ENCODE assay signal across 8 cellular contexts in genomic region chr17:32275060-32276042, GRCh38. TPM values are rescaled to one million over a fixed set of nuclear protein-coding genes. Genes with fewer than 3 reads are reported as not detected.
DNase-seq lines count a peak whose midpoint lies in the region; ATAC-seq and TF ChIP-seq lines count a peak whose summit lies in the region.

No MANE protein-coding gene starts in this region.

- H3K56ac ChIP-seq in H9 (ENCODE audit: insufficient read length, low read depth, low read length) = no peak overlapping the region

- CTCF ChIA-PET in A673 (lab: Charles Lee) (no interaction called here), SK-N-SH (lab: Yijun Ruan, JAX) (interaction anchor here (1.7 kb wide), 1 partner anchor 22 kb away, joined by 3 read pairs; no protein-coding TSS in a partner anchor)

- no peak for TF ChIP-seq RAD21 in SK-N-SH (IDR thresholded peaks at IDR 0.05; ENCODE audit: low read length)

- no peaks in the 10 kb centered on the region for H3K9me3 Mint-ChIP-seq in H9
- no peaks in the 10 kb centered on the region for H3K9me3 Mint-ChIP-seq in neural progenitor cell

- H3K27ac Mint-ChIP-seq in H9 (peak overlapping the region; percentile 66 to 94 (median 76); a peak in 5 of 7 replicates), neural progenitor cell (no peak overlapping the region)

- DNase-seq in A673 (ENCODE audit: low spot score) = peak; percentile 69
- DNase-seq in H9 = peak; percentile 88
- DNase-seq in SK-N-SH = peak; percentile 53
- no peak for DNase-seq in right atrium auricular region (ENCODE audit: low spot score)
- DNase-seq in neural progenitor cell (ENCODE audit: low spot score) = no peak
- no peak for DNase-seq in GM13977 (ENCODE audit: low spot score)
- DNase-seq in T-helper 9 cell = no peak

- no peaks in the 10 kb centered on the region for H3K4me1 ChIP-seq in A673 (ENCODE audit: insufficient read depth, low read length, poor library complexity, severe bottlenecking)
- H3K4me1 ChIP-seq in H9 (ENCODE audit: insufficient read depth, low read length) = peaks cover 14% of the 10 kb centered on the region
- peaks cover 9 to 11% of the 10 kb centered on the region in 2 experiments; a peak in 2 of 4 replicates for H3K4me1 ChIP-seq in SK-N-SH (ENCODE audit: control insufficient read depth in 1 of 2, insufficient read depth in 2 of 2, low read depth in 1 of 2, low read length in 1 of 2)
- peaks cover 0 to 28% of the 10 kb centered on the region in 2 donors for H3K4me1 ChIP-seq in right atrium auricular region
- H3K4me1 ChIP-seq in neural progenitor cell = peaks cover 24% of the 10 kb centered on the region

- no peak overlapping the region for H2BK5ac ChIP-seq in H9 (ENCODE audit: insufficient read length, low read length)

- no peak overlapping the region for H4K8ac ChIP-seq in H9 (replicated peaks; ENCODE audit: insufficient read length, low read depth, low read length)

- no peak overlapping the region for H3K23ac ChIP-seq in H9 (ENCODE audit: insufficient read length, low read depth, low read length)

- H2AFZ ChIP-seq in H9 (ENCODE audit: low read length) (no peak overlapping the region), SK-N-SH (ENCODE audit: low read depth) (no peak overlapping the region), neural progenitor cell (replicated peaks) (no peak overlapping the region)

- no peak overlapping the region for H2BK12ac ChIP-seq in H9 (ENCODE audit: insufficient read length, low read depth, low read length)

- no peak overlapping the region for H3K4me2 ChIP-seq in H9 (ENCODE audit: insufficient read depth, insufficient read length, low read length)
- peak overlapping the region; percentile 62; the same call in 1 of the 2 replicates for H3K4me2 ChIP-seq in SK-N-SH
- no peak overlapping the region for H3K4me2 ChIP-seq in neural progenitor cell

- no peak overlapping the region for H3T11ph ChIP-seq in H9 (ENCODE audit: low read length)

- BruUV-seq in A673 (replicated peaks; lab: Mats Ljungman, UMichigan) = no TSS peak

- H4K20me1 ChIP-seq in H9 (ENCODE audit: control insufficient read depth, insufficient read depth, insufficient read length) (peaks cover 2% of the 10 kb centered on the region), SK-N-SH (ENCODE audit: insufficient read depth) (no peaks in the 10 kb centered on the region), neural progenitor cell (ENCODE audit: low read depth) (peaks cover 24% of the 10 kb centered on the region)

- no peak overlapping the region for H4K91ac ChIP-seq in H9 (ENCODE audit: insufficient read length, low read depth, low read length)

- no peak for ATAC-seq in HG02840 (IDR thresholded peaks at IDR 0.05; ENCODE audit: low FRiP score, unreplicated experiment)

- TF ChIP-seq CTCF in A673 (conservative IDR thresholded peaks at IDR 0.05; ENCODE audit: low read depth, low read length) = no peak
- TF ChIP-seq CTCF in H9 (conservative IDR thresholded peaks at IDR 0.05) = no peak
- TF ChIP-seq CTCF in SK-N-SH (IDR thresholded peaks at IDR 0.05) = no peak; the same call in 1 of the 2 replicates
- TF ChIP-seq CTCF in right atrium auricular region (IDR thresholded peaks at IDR 0.05) = no peak
- no peak for TF ChIP-seq CTCF in neural progenitor cell (IDR thresholded peaks at IDR 0.05)
- no peak for TF ChIP-seq CTCF in GM13977 (IDR thresholded peaks at IDR 0.05; ENCODE audit: extremely low read depth, insufficient read depth, missing control alignments)

- H4K5ac ChIP-seq in H9 (ENCODE audit: insufficient read length, low read depth, low read length) = no peak overlapping the region

- no peak overlapping the region for H3K4ac ChIP-seq in H9 (ENCODE audit: low read depth, low read length)

- no peaks in the 10 kb centered on the region for H3F3A ChIP-seq in SK-N-SH (replicated peaks; ENCODE audit: insufficient read depth)
- peaks cover 48% of the 10 kb centered on the region for H3F3A ChIP-seq in neural progenitor cell (ENCODE audit: low read depth)

- H3K79me1 ChIP-seq in H9 (ENCODE audit: insufficient read depth, low read depth, low read length, poor library complexity, severe bottlenecking) = no peaks in the 10 kb centered on the region

- H3K9me3 ChIP-seq in A673 (ENCODE audit: low read depth, low read length, poor library complexity, severe bottlenecking) (no peaks in the 10 kb centered on the region), H9 (ENCODE audit: control insufficient read depth, low read depth, low read length) (no peaks in the 10 kb centered on the region), SK-N-SH (no peaks in the 10 kb centered on the region), right atrium auricular region (no peaks in the 10 kb centered on the region), neural progenitor cell (ENCODE audit: low read depth) (no peaks in the 10 kb centered on the region)

- peaks cover 31% of the 10 kb centered on the region for H3K27me3 Mint-ChIP-seq in H9 (ENCODE audit: low read depth)
- peaks cover 10% of the 10 kb centered on the region for H3K27me3 Mint-ChIP-seq in neural progenitor cell (ENCODE audit: insufficient read depth, low read depth)

- no CpG with 5 or more reads among the region's 19 CpGs for WGBS in H9 (ENCODE audit: extremely low coverage, insufficient read length, low lambda C conversion rate)
- 17% methylated on average over 14 of the region's 19 CpGs for whole genome bisulfite sequencing in SK-N-SH (ENCODE audit: low lambda C conversion rate)

- H3K27ac ChIP-seq in A673 (ENCODE audit: low read depth, low read length, poor library complexity, severe bottlenecking) = no peak overlapping the region
- H3K27ac ChIP-seq in H9 (ENCODE audit: insufficient read length, low read depth, low read length) = no peak overlapping the region
- peak overlapping the region in 1 of 2 experiments; percentile 41; a peak in 1 of 4 replicates for H3K27ac ChIP-seq in SK-N-SH (ENCODE audit: low read depth in 2 of 2, low read length in 1 of 2)
- peak overlapping the region; percentile 4 to 24 for H3K27ac ChIP-seq in right atrium auricular region
- no peak overlapping the region for H3K27ac ChIP-seq in neural progenitor cell

- H2BK20ac ChIP-seq in H9 (ENCODE audit: low read depth, low read length, poor library complexity, severe bottlenecking) = no peak overlapping the region

- no peaks in the 10 kb centered on the region for H3K36me3 ChIP-seq in A673 (ENCODE audit: insufficient read depth, low read length, poor library complexity, severe bottlenecking)
- H3K36me3 ChIP-seq in SK-N-SH (replicated peaks in 1 of 2; ENCODE audit: control insufficient read depth in 1 of 2, insufficient read depth in 2 of 2, low read length in 1 of 2) = no peaks in the 10 kb centered on the region
- no peaks in the 10 kb centered on the region for H3K36me3 ChIP-seq in right atrium auricular region
- no peaks in the 10 kb centered on the region for H3K36me3 ChIP-seq in neural progenitor cell

- H3K18ac ChIP-seq in H9 (ENCODE audit: insufficient read length, low read depth, low read length) = no peak overlapping the region

- no peak overlapping the region for H3K4me3 ChIP-seq in A673 (ENCODE audit: low read depth, low read length, poor library complexity, severe bottlenecking)
- H3K4me3 ChIP-seq in SK-N-SH (ENCODE audit: low read depth in 2 of 2, low read length in 1 of 2) = no peak overlapping the region
- no peak overlapping the region for H3K4me3 ChIP-seq in right atrium auricular region
- H3K4me3 ChIP-seq in neural progenitor cell = no peak overlapping the region

- no peaks in the 10 kb centered on the region for H3K79me2 ChIP-seq in H9 (ENCODE audit: insufficient read depth, low read length)
- no peaks in the 10 kb centered on the region for H3K79me2 ChIP-seq in SK-N-SH (ENCODE audit: insufficient read depth)
- H3K79me2 ChIP-seq in neural progenitor cell (ENCODE audit: low read depth) = peaks cover 9% of the 10 kb centered on the region

- in situ Hi-C loops in GM13977 (cut with MboI; ENCODE audit: low pct_unique_long_range_greater_than_20kb, low sequenced_read_pairs, unreplicated experiment) = no loop called here

- H3K9me2 ChIP-seq in SK-N-SH = no peaks in the 10 kb centered on the region

- no peak; a peak in 1 of 4 replicates for TF ChIP-seq EP300 in SK-N-SH (IDR thresholded peaks at IDR 0.05; ENCODE audit: borderline replicate concordance in 1 of 2, low read depth in 1 of 2, low read length in 1 of 2)

- no peaks in the 10 kb centered on the region for H3K27me3 ChIP-seq in A673 (replicated peaks; ENCODE audit: insufficient read depth, low read depth, low read length, poor library complexity)
- no peaks in the 10 kb centered on the region for H3K27me3 ChIP-seq in H9 (ENCODE audit: insufficient read depth, low read length)
- no peaks in the 10 kb centered on the region for H3K27me3 ChIP-seq in SK-N-SH (ENCODE audit: insufficient read depth)
- H3K27me3 ChIP-seq in right atrium auricular region = no peaks in the 10 kb centered on the region
- no peaks in the 10 kb centered on the region for H3K27me3 ChIP-seq in neural progenitor cell

- H2BK120ac ChIP-seq in H9 (ENCODE audit: low read depth, low read length, poor library complexity, severe bottlenecking) = no peak overlapping the region

- POLR2A ChIA-PET in A673 (lab: Charles Lee; ENCODE audit: low non-redundant PET) = no interaction called here
- POLR2A ChIA-PET in SK-N-SH (lab: Yijun Ruan, JAX) = no interaction called here

- peaks cover 0 to 4% (median 2%) of the 10 kb centered on the region in 3 experiments; a peak in 2 of 7 replicates for H3K36me3 Mint-ChIP-seq in H9 (ENCODE audit: insufficient read depth in 1 of 3, low read depth in 3 of 3)
- H3K36me3 Mint-ChIP-seq in neural progenitor cell = no peaks in the 10 kb centered on the region

- no peak overlapping the region for H2AK5ac ChIP-seq in H9 (ENCODE audit: insufficient read length, low read length)

- H3K23me2 ChIP-seq in H9 (ENCODE audit: insufficient read length, low read depth, low read length, poor library complexity, severe bottlenecking) = no peaks in the 10 kb centered on the region

- H2BK15ac ChIP-seq in H9 (ENCODE audit: low read depth, low read length) = no peak overlapping the region

- H3K9ac ChIP-seq in H9 (ENCODE audit: extremely low read depth, insufficient read length, low read length) (no peak overlapping the region), SK-N-SH (no peak overlapping the region), neural progenitor cell (no peak overlapping the region)

- H3K14ac ChIP-seq in H9 (ENCODE audit: insufficient read depth, low read length) = no peak overlapping the region

- intact Hi-C loops in A673 (cut with micrococcal nuclease; ENCODE audit: unreplicated experiment) = no loop called here

- peaks cover 60 to 83% of the 10 kb centered on the region in 2 experiments for H3K4me1 Mint-ChIP-seq in H9
- peaks cover 51% of the 10 kb centered on the region for H3K4me1 Mint-ChIP-seq in neural progenitor cell

- H3K4me3 Mint-ChIP-seq in H9 (peak overlapping the region in 1 of 2 experiments; percentile 35; a peak in 2 of 5 replicates), neural progenitor cell (no peak overlapping the region)

TF ChIP-seq in SK-N-SH, 30 proteins besides CTCF, POLR2A, EP300 and RAD21 (continues in another document):
- TF ChIP-seq RXRA (IDR thresholded peaks at IDR 0.05; ENCODE audit: borderline replicate concordance, low read depth) (no peak), JUND (IDR thresholded peaks at IDR 0.05) (peak; percentile 88)

RNA-seq across cellular contexts. Expression of gene RHBDL3, which starts 9.7 kb away (rescaled TPM):
- 0.80 and 0.90 TPM in 2 replicates for total RNA-seq in A673 (2021)
- total RNA-seq in H9 (2021) = 8.7 and 12.5 TPM in 2 replicates
- polyA plus RNA-seq in SK-N-SH (2012; rRNA removed) = 0.39 and 0.72 TPM in 2 replicates
- 0.31 and 0.63 TPM in 2 replicates for polyA plus RNA-seq in SK-N-SH (2012; cell fraction: cytosol; rRNA removed)
- 0.66 and 0.99 TPM in 2 replicates for polyA plus RNA-seq in SK-N-SH (2012; cell fraction: nucleus; rRNA removed)
- total RNA-seq in right atrium auricular region = 10 to 100 TPM; 18.0 to 19.2 TPM
- 2.5 and 3.7 TPM in 2 replicates for total RNA-seq in neural progenitor cell (ENCODE audit: low replicate concordance)

Comparison
In these comparisons a context has a peak if more than half of its experiments do, and no peak if none do; other contexts are left out.
1. DNase-seq: peak in A673 (single experiment), H9 (single experiment) and SK-N-SH (single experiment); none in right atrium auricular region (single experiment), neural progenitor cell (single experiment), GM13977 (single experiment) and T-helper 9 cell (single experiment).
2. H3K27ac ChIP-seq: peak in right atrium auricular region (2 of 2); none in A673 (single experiment), H9 (single experiment) and neural progenitor cell (single experiment).